8 cellular contexts compared by ENCODE assay signal in genomic region chr17:61574542-61575351, GRCh38. TPM values are rescaled to one million over a fixed set of nuclear protein-coding genes. Genes with fewer than 3 reads are reported as not detected.
A peak's percentile ranks its signal among the peaks of the same experiment; 100 is the strongest.
DNase-seq lines count a peak whose midpoint lies in the region; ATAC-seq, FAIRE-seq and TF ChIP-seq lines count a peak whose summit lies in the region.

No MANE protein-coding gene starts in this region.

- no peak overlapping the region for H3K4me3 Mint-ChIP-seq in WTC11

- WGBS in HepG2 (ENCODE audit: low lambda C conversion rate), result 14% methylated on average over 9 of the region's 9 CpGs

- no peak overlapping the region for H3K27ac ChIP-seq in HepG2 (ENCODE audit: extremely low read length, insufficient read depth, low read length)

- H2AFZ ChIP-seq in Loucy (ENCODE audit: low read length) (no peak overlapping the region), HepG2 (ENCODE audit: low read length) (no peak overlapping the region)

- H3K27ac Mint-ChIP-seq in WTC11, result no peak overlapping the region

- H3K4me1 Mint-ChIP-seq in WTC11, result peaks cover 4% of the 10 kb centered on the region; the same call in 1 of the 2 replicates

- in situ Hi-C loops in HepG2 (cut with HindIII; ENCODE audit: extremely low pct_ligation_motif_present, low pct_unique_long_range_greater_than_20kb), result loop anchor here (10.0 kb wide), 1 partner anchor 600 kb away; no protein-coding TSS in a partner anchor

- H3F3A ChIP-seq in Loucy (ENCODE audit: low read depth), result no peaks in the 10 kb centered on the region

- BruUV-seq in HepG2 (replicated peaks; lab: Mats Ljungman, UMichigan), result no TSS peak

- H3K9ac ChIP-seq in Loucy (ENCODE audit: low read depth, low read length, poor library complexity, severe bottlenecking) (no peak overlapping the region), HepG2 (ENCODE audit: insufficient read depth, low read depth, low read length) (no peak overlapping the region)

- no peak overlapping the region for H3K4me3 ChIP-seq in Loucy (ENCODE audit: low read length, poor library complexity, severe bottlenecking)
- H3K4me3 ChIP-seq in HepG2 (replicated peaks in 1 of 3; ENCODE audit: insufficient read depth in 1 of 3, low read depth in 2 of 3, low read length in 3 of 3), result no peak overlapping the region

- H3K27me3 Mint-ChIP-seq in WTC11 (ENCODE audit: low read depth), result peaks cover 3% of the 10 kb centered on the region; the same call in 1 of the 2 replicates

- ATAC-seq in WTC11 (peak; percentile 91), HepG2 (peak; percentile 99), GM21723 (IDR thresholded peaks at IDR 0.05; ENCODE audit: unreplicated experiment) (no peak), HG02678 (IDR thresholded peaks at IDR 0.05; ENCODE audit: unreplicated experiment) (no peak), GM18909 (IDR thresholded peaks at IDR 0.05; ENCODE audit: poor library complexity, unreplicated experiment) (no peak)

- no peak for TF ChIP-seq EP300 in HepG2 (IDR thresholded peaks at IDR 0.05; ENCODE audit: low read depth in 2 of 2, low read length in 2 of 2)
- TF ChIP-seq EP300 in HepG2 (CRISPR knock-in tag; IDR thresholded peaks at IDR 0.05; ENCODE audit: borderline replicate concordance), result no peak

- peak; percentile 50 for TF ChIP-seq CTCF in Loucy (conservative IDR thresholded peaks at IDR 0.05; ENCODE audit: low read length)
- TF ChIP-seq CTCF in WTC11 (IDR thresholded peaks at IDR 0.05), result no peak
- peak; percentile 88 for TF ChIP-seq CTCF in HepG2 (CRISPR knock-in tag; IDR thresholded peaks at IDR 0.05)

- no peak for TF ChIP-seq POLR2A in HepG2 (IDR thresholded peaks at IDR 0.05; ENCODE audit: insufficient read depth in 1 of 2, low read depth in 2 of 2, low read length in 2 of 2)

- peaks cover 21% of the 10 kb centered on the region for H3K9me3 Mint-ChIP-seq in WTC11

- H3K79me2 ChIP-seq in Loucy (ENCODE audit: insufficient read depth, low read length) (no peaks in the 10 kb centered on the region), HepG2 (ENCODE audit: insufficient read depth, low read length) (no peaks in the 10 kb centered on the region)

- intact Hi-C loops in HepG2 (cut with micrococcal nuclease; ENCODE audit: unreplicated experiment), result loop anchor here (1.0 kb wide), 1 partner anchor 162 kb away; no protein-coding TSS in a partner anchor

- H4K20me1 ChIP-seq in Loucy (ENCODE audit: insufficient read depth, low read length, poor library complexity, severe bottlenecking) (no peaks in the 10 kb centered on the region), HepG2 (ENCODE audit: insufficient read depth, low read length) (no peaks in the 10 kb centered on the region)

- peaks cover 12% of the 10 kb centered on the region for H3K36me3 Mint-ChIP-seq in WTC11

- H3K36me3 ChIP-seq in Loucy (ENCODE audit: insufficient read depth, low read length) (no peaks in the 10 kb centered on the region), HepG2 (replicated peaks in 1 of 2; ENCODE audit: control insufficient read depth in 1 of 2, insufficient read depth in 2 of 2, low read length in 2 of 2) (no peaks in the 10 kb centered on the region)

- DNase-seq in DMS53 (lab: John Stamatoyannopoulos, UW), result peak; percentile 72
- peak; percentile 41 for DNase-seq in WTC11 (ENCODE audit: low spot score)
- DNase-seq in HepG2 (ENCODE audit: low spot score), result peak; percentile 80
- DNase-seq in SKM-1 (lab: John Stamatoyannopoulos, UW; ENCODE audit: unreplicated experiment), result no peak

- H3K9me3 ChIP-seq in Loucy (ENCODE audit: insufficient read depth, low read depth, low read length) (no peaks in the 10 kb centered on the region), HepG2 (ENCODE audit: low read length) (peaks cover 12% of the 10 kb centered on the region; the same call in 1 of the 2 replicates)

- peak; percentile 71; the same call in 1 of the 2 replicates for TF ChIP-seq RAD21 in HepG2 (CRISPR knock-in tag; IDR thresholded peaks at IDR 0.05)

- POLR2A ChIA-PET in WTC11 (lab: Charles Lee), result interaction anchor here (0.9 kb wide), 1 partner anchor 161 kb away, joined by 5 read pairs; no protein-coding TSS in a partner anchor
- POLR2A ChIA-PET in HepG2 (lab: Yijun Ruan, JAX), result interaction anchor here (1.2 kb wide), 1 partner anchor 162 kb away, joined by 5 read pairs; no protein-coding TSS in a partner anchor

- H3K4me2 ChIP-seq in Loucy (ENCODE audit: low read depth, low read length, poor library complexity, severe bottlenecking) (no peak overlapping the region), HepG2 (ENCODE audit: low read depth, low read length) (peak overlapping the region; percentile 37)

- no peaks in the 10 kb centered on the region for H3K27me3 ChIP-seq in Loucy (ENCODE audit: insufficient read depth, low read length, poor library complexity, severe bottlenecking)
- H3K27me3 ChIP-seq in HepG2 (ENCODE audit: control insufficient read depth in 1 of 2, insufficient read depth in 2 of 2, low read length in 2 of 2), result no peaks in the 10 kb centered on the region

- peak; percentile 50 for FAIRE-seq in HepG2 (lab: Jason Lieb, UNC)

- CTCF ChIA-PET in WTC11 (lab: Charles Lee) (interaction anchor here (0.6 to 5.0 kb wide), 25 partner anchors 8 to 164 kb away, joined by 3 to 46 read pairs (median 4); partner anchors contain the start of gene TBX4), HepG2 (lab: Yijun Ruan, JAX; ENCODE audit: low intra/inter-chr PET ratio, low total read pairs) (interaction anchor here (1.1 to 2.7 kb wide), 4 partner anchors 23 to 162 kb away, joined by 5 to 18 read pairs (median 12); no protein-coding TSS in a partner anchor)

- H3K4me1 ChIP-seq in Loucy (ENCODE audit: insufficient read depth, low read length, poor library complexity, severe bottlenecking) (no peaks in the 10 kb centered on the region), HepG2 (ENCODE audit: insufficient read depth, low read length) (peaks cover 19% of the 10 kb centered on the region)

- no peaks in the 10 kb centered on the region for H3K9me2 ChIP-seq in Loucy (replicated peaks; ENCODE audit: low read depth, low read length)

TF ChIP-seq in HepG2, 621 proteins besides CTCF, POLR2A, EP300 and RAD21 (continues in another document):
- peak; percentile 47; the same call in 1 of the 2 replicates for TF ChIP-seq ZNF501 (CRISPR knock-in tag; IDR thresholded peaks at IDR 0.05)
- peak; percentile 20; the same call in 1 of the 2 replicates for TF ChIP-seq FOXA3 (CRISPR knock-in tag; IDR thresholded peaks at IDR 0.05)
- peak; percentile 47 for TF ChIP-seq ZFY (CRISPR knock-in tag; IDR thresholded peaks at IDR 0.05)
- no peak for TF ChIP-seq ARNT2 (CRISPR knock-in tag; IDR thresholded peaks at IDR 0.05; ENCODE audit: low read depth)
- peak; percentile 47; the same call in 1 of the 2 replicates for TF ChIP-seq SAP130 (CRISPR knock-in tag; IDR thresholded peaks at IDR 0.05; ENCODE audit: low read depth)
- TF ChIP-seq ZNF547 (CRISPR knock-in tag; IDR thresholded peaks at IDR 0.05), result no peak
- TF ChIP-seq FOXP4 (CRISPR knock-in tag; IDR thresholded peaks at IDR 0.05), result 0 out of 2 replicates have a peak, but pooled peaks have one; percentile 20
- TF ChIP-seq KMT2A (CRISPR knock-in tag; IDR thresholded peaks at IDR 0.05), result 0 out of 2 replicates have a peak, but pooled peaks have one; percentile 36
- peak; percentile 28; the same call in 1 of the 2 replicates for TF ChIP-seq MED1 (CRISPR knock-in tag; IDR thresholded peaks at IDR 0.05)
- TF ChIP-seq RARA (CRISPR knock-in tag; IDR thresholded peaks at IDR 0.05), result no peak
- TF ChIP-seq ZFX (CRISPR knock-in tag; IDR thresholded peaks at IDR 0.05; ENCODE audit: low read depth), result peak; percentile 49; the same call in 1 of the 2 replicates
- TF ChIP-seq RBFOX2 (IDR thresholded peaks at IDR 0.05; ENCODE audit: low read depth, low read length), result no peak
- TF ChIP-seq SALL1 (CRISPR knock-in tag; IDR thresholded peaks at IDR 0.05), result 0 out of 2 replicates have a peak, but pooled peaks have one; percentile 27

RNA-seq across cellular contexts. Expression of gene NACA2, which starts 16.3 kb away (rescaled TPM):
- not detected in 3 replicates for total RNA-seq in WTC11 (2021)
- total RNA-seq in HepG2 (2016; rRNA removed; fragmentation: Illumina TruSeq; extraction: Trizol), result 0.56 TPM in 1 of 2 replicates, not detected in the other
- total RNA-seq in HepG2 (2016; cell fraction: cytosol; rRNA removed; fragmentation: Illumina TruSeq; extraction: Trizol; ENCODE audit: low read depth), result not detected in 2 replicates
- total RNA-seq in HepG2 (2016; cell fraction: insoluble cytoplasmic fraction; rRNA removed; fragmentation: Illumina TruSeq; extraction: Trizol), result 0.26 TPM in 1 of 2 replicates, not detected in the other
- total RNA-seq in HepG2 (2016; cell fraction: membrane; rRNA removed; fragmentation: Illumina TruSeq; extraction: Trizol), result 0.24 and 0.34 TPM in 2 replicates
- total RNA-seq in HepG2 (2016; cell fraction: nucleus; rRNA removed; fragmentation: Illumina TruSeq; extraction: Trizol), result not detected in 2 replicates
- polyA plus RNA-seq in HepG2 (2011; rRNA removed), result 0.09 and 0.21 TPM in 2 replicates
- not detected in 2 replicates for polyA plus RNA-seq in HepG2 (2011; cell fraction: cytosol; rRNA removed)
- not detected in 2 replicates for polyA plus RNA-seq in HepG2 (2011; cell fraction: nucleus; rRNA removed)
- 0.53 and 0.59 TPM in 2 replicates for polyA plus RNA-seq in HepG2 (2012)
- 0.18 and 0.19 TPM in 2 replicates for polyA plus RNA-seq in HepG2 (2016; cell fraction: cytosol; fragmentation: Illumina TruSeq; extraction: Trizol; ENCODE audit: low read depth)
- polyA plus RNA-seq in HepG2 (2016; cell fraction: insoluble cytoplasmic fraction; fragmentation: Illumina TruSeq; extraction: Trizol; ENCODE audit: low read depth), result not detected in 2 replicates
- 0.26 TPM in 1 of 2 replicates, not detected in the other for polyA plus RNA-seq in HepG2 (2016; cell fraction: membrane; fragmentation: Illumina TruSeq; extraction: Trizol; ENCODE audit: low read depth)
- polyA plus RNA-seq in HepG2 (2016; cell fraction: nucleus; fragmentation: Illumina TruSeq; extraction: Trizol; ENCODE audit: insufficient read depth, low read depth), result not detected in 2 replicates
- not detected in 2 replicates for polyA minus RNA-seq in HepG2 (2011; rRNA and poly(A)+ RNA removed; ENCODE audit: low replicate concordance)
- not detected in 2 replicates for polyA minus RNA-seq in HepG2 (2011; cell fraction: cytosol; rRNA and poly(A)+ RNA removed)
- not detected in 2 replicates for polyA minus RNA-seq in HepG2 (2011; cell fraction: nucleus; rRNA and poly(A)+ RNA removed)

Comparison
In these comparisons a context has a peak if more than half of its experiments do, and no peak if none do; other contexts are left out.
1. ATAC-seq: peak in WTC11 (single experiment) and HepG2 (single experiment); none in GM21723 (single experiment), HG02678 (single experiment) and GM18909 (single experiment).